In the genomic region with DNA sequence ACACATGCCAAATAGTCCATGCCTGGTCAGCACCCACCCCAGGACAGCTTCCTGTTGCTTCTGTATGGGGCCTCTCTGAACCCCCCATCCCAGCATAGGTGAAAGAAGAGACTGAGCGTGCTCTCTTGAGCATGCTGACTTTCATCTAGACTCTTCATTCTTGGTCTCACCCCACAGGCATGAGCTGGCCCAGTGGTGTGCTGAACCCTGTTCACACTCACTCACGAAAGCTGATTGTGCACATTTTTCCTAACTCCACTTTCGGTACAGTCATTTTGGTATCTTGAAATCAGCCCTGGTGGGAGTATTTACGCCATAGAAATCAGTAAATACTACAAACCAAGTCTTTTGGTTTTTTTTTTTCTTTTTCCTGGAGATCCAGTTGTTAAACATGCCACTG, we compare ENCODE assay signal across 2 cellular contexts.
TF ChIP-seq lines count a peak whose summit lies in the region.

No MANE protein-coding gene starts in this region.

TF ChIP-seq in HepG2, 621 proteins besides CTCF, POLR2A, EP300 and RAD21:
- TF ChIP-seq MAFF (IDR thresholded peaks at IDR 0.05; ENCODE audit: low read depth, low read length) (0 out of 2 replicates have a peak, but pooled peaks have one; percentile 10), MAFK (conservative IDR thresholded peaks at IDR 0.05 in 1 of 2, IDR thresholded peaks at IDR 0.05 in 1 of 2; ENCODE audit: low read length in 2 of 2) (0 out of 4 replicates have a peak, but pooled peaks of 1 of the 2 experiments have one; percentile 10), HDAC6 (IDR thresholded peaks at IDR 0.05; ENCODE audit: low read depth, low read length) (no peak)
TF ChIP-seq in HepG2: peak in this region for 2.

TF ChIP-seq in K562, 482 proteins besides CTCF, POLR2A, EP300 and RAD21:
- TF ChIP-seq ZNF316 (IDR thresholded peaks at IDR 0.05) (peak; percentile 16; the same call in 1 of the 2 replicates), ZNF3 (CRISPR knock-in tag; IDR thresholded peaks at IDR 0.05) (no peak)
